Comparison of ENCODE assay signal across 1 cellular context in the genomic region with DNA sequence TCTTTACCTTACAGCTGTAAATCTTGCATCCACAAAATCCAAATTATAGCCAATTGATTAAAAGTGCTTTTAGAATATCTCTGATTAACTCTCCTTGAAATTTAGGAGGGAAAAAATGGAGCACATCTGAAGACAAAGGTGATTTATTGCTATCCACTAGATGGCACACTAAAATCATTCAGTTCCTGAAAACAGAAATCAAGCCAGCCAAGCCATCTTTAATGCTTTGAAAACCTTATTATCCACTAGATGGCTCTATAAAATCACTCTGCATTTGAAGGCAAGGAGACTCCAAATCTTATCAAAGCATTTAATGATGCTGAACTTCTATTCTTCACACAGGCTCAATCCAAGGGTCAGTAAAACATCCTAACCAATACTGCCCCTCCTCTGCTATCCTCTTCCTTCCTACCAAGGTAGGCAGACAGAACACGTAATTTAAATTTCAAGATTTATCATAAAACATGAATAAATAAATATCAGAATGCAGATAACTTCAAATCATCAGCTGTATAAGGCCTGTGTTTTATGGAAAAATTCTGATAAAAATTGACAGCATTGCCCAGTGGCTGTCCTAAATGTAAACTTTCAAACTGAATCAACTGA.
TF ChIP-seq lines count a peak whose summit lies in the region.

No MANE protein-coding gene starts in this region.

TF ChIP-seq in SK-N-SH treated with all-trans-retinoic acid at 6 μM for 48 hours, 23 proteins besides CTCF, POLR2A, EP300 and RAD21 (continued from another document):
- TF ChIP-seq, protein P1, sequence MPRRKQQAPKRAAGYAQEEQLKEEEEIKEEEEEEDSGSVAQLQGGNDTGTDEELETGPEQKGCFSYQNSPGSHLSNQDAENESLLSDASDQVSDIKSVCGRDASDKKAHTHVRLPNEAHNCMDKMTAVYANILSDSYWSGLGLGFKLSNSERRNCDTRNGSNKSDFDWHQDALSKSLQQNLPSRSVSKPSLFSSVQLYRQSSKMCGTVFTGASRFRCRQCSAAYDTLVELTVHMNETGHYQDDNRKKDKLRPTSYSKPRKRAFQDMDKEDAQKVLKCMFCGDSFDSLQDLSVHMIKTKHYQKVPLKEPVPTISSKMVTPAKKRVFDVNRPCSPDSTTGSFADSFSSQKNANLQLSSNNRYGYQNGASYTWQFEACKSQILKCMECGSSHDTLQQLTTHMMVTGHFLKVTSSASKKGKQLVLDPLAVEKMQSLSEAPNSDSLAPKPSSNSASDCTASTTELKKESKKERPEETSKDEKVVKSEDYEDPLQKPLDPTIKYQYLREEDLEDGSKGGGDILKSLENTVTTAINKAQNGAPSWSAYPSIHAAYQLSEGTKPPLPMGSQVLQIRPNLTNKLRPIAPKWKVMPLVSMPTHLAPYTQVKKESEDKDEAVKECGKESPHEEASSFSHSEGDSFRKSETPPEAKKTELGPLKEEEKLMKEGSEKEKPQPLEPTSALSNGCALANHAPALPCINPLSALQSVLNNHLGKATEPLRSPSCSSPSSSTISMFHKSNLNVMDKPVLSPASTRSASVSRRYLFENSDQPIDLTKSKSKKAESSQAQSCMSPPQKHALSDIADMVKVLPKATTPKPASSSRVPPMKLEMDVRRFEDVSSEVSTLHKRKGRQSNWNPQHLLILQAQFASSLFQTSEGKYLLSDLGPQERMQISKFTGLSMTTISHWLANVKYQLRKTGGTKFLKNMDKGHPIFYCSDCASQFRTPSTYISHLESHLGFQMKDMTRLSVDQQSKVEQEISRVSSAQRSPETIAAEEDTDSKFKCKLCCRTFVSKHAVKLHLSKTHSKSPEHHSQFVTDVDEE (CRISPR knock-in tag; IDR thresholded peaks at IDR 0.05), result no peak
